ENCODE assay signal across 11 cellular contexts in genomic region chr18:55100817-55101457, GRCh38.
DNase-seq lines count a peak whose midpoint lies in the region; ATAC-seq and TF ChIP-seq lines count a peak whose summit lies in the region.
"Had no signal": no experiment of that assay in that cellular context is flagged by ENCODE, and none has a peak within 500 bp of the region (broad histone marks: within the 10 kb centered on the region; RNA-seq: fewer than 3 reads in every experiment).

No MANE protein-coding gene starts in this region.

- peak overlapping the region; percentile 57 for H3K27ac Mint-ChIP-seq in MCF 10A (ENCODE audit: low read depth, unreplicated experiment)

- DNase-seq in MCF 10A (ENCODE audit: unreplicated experiment) (peak; percentile 72), breast epithelium (ENCODE audit: low spot score in 2 of 2) (no peak), iris pigment epithelial cell (ENCODE audit: low read depth) (peak; percentile 79), SHP77 treated with DMSO at 0.1 percent for 48 hours (lab: John Stamatoyannopoulos, UW) (no peak), amniotic stem cell (lab: John Stamatoyannopoulos, UW) (no peak)
- DNase-seq: small intestine, tibial artery had no signal

- no peak for TF ChIP-seq POLR2A in breast epithelium (IDR thresholded peaks at IDR 0.05)

- no peak overlapping the region for H3K4me3 ChIP-seq in breast epithelium
- H3K4me3 ChIP-seq: cardiac muscle cell, tibial artery had no signal

- peaks cover 11% of the 10 kb centered on the region for H3K4me1 Mint-ChIP-seq in MCF 10A (ENCODE audit: insufficient read depth, unreplicated experiment)

- H3K4me1 ChIP-seq in breast epithelium = no peaks in the 10 kb centered on the region

- no peak overlapping the region for H3K27ac ChIP-seq in breast epithelium
- H3K27ac ChIP-seq: cardiac muscle cell, tibial artery had no signal

- H3K36me3 Mint-ChIP-seq in MCF 10A (ENCODE audit: insufficient read depth, unreplicated experiment) = no peaks in the 10 kb centered on the region

- no peaks in the 10 kb centered on the region for H3K9me3 ChIP-seq in breast epithelium
- H3K9me3 ChIP-seq: tibial artery had no signal

- intact Hi-C loops in MCF 10A (cut with micrococcal nuclease) (no loop called here), breast epithelium (cut with DNase I; ENCODE audit: low total_unique reads) (no loop called here)

- no TSS peak for BruUV-seq in MCF 10A (replicated peaks; lab: Mats Ljungman, UMichigan)

- H3K4me3 Mint-ChIP-seq in MCF 10A (ENCODE audit: unreplicated experiment) = no peak overlapping the region

- ATAC-seq in SK-N-SH treated with all-trans-retinoic acid at 6 μM for 48 hours (peak; percentile 57), HG03460 (IDR thresholded peaks at IDR 0.05; ENCODE audit: unreplicated experiment) (no peak), GM19452 (IDR thresholded peaks at IDR 0.05; ENCODE audit: unreplicated experiment) (no peak)

- H3K36me3 ChIP-seq in breast epithelium = no peaks in the 10 kb centered on the region
- H3K36me3 ChIP-seq: cardiac muscle cell, tibial artery had no signal

- H3K27me3 Mint-ChIP-seq in MCF 10A (ENCODE audit: insufficient read depth, unreplicated experiment) = no peaks in the 10 kb centered on the region

- H3K9me3 Mint-ChIP-seq in MCF 10A (ENCODE audit: unreplicated experiment) = no peaks in the 10 kb centered on the region

- POLR2A ChIA-PET in MCF 10A (lab: Yijun Ruan, JAX) = interaction anchor here (0.7 kb wide), 1 partner anchor 126 kb away, joined by 3 read pairs; no protein-coding TSS in a partner anchor

- no peaks in the 10 kb centered on the region for H3K27me3 ChIP-seq in breast epithelium
- H3K27me3 ChIP-seq: cardiac muscle cell, tibial artery had no signal

- CTCF ChIA-PET in MCF 10A (lab: Yijun Ruan, JAX) = interaction anchor here (0.7 kb wide), 3 partner anchors 14 to 587 kb away, joined by 3 to 5 read pairs (median 3); no protein-coding TSS in a partner anchor

- TF ChIP-seq CTCF in MCF 10A (IDR thresholded peaks at IDR 0.05; ENCODE audit: unreplicated experiment) (no peak), breast epithelium (IDR thresholded peaks at IDR 0.05) (no peak)

TF ChIP-seq in SK-N-SH treated with all-trans-retinoic acid at 6 μM for 48 hours, 23 proteins besides CTCF, POLR2A, EP300 and RAD21:
- peak; percentile 85 for TF ChIP-seq ISL1 (CRISPR knock-in tag; IDR thresholded peaks at IDR 0.05)
- TF ChIP-seq RARB (CRISPR knock-in tag; IDR thresholded peaks at IDR 0.05) = no peak
- TF ChIP-seq OSR1 (CRISPR knock-in tag; IDR thresholded peaks at IDR 0.05) = no peak
- TF ChIP-seq ZNF565 (CRISPR knock-in tag; conservative IDR thresholded peaks at IDR 0.05; ENCODE audit: low read depth) = no peak
- no peak for TF ChIP-seq ZFP30 (CRISPR knock-in tag; IDR thresholded peaks at IDR 0.05)
- TF ChIP-seq, protein P1, sequence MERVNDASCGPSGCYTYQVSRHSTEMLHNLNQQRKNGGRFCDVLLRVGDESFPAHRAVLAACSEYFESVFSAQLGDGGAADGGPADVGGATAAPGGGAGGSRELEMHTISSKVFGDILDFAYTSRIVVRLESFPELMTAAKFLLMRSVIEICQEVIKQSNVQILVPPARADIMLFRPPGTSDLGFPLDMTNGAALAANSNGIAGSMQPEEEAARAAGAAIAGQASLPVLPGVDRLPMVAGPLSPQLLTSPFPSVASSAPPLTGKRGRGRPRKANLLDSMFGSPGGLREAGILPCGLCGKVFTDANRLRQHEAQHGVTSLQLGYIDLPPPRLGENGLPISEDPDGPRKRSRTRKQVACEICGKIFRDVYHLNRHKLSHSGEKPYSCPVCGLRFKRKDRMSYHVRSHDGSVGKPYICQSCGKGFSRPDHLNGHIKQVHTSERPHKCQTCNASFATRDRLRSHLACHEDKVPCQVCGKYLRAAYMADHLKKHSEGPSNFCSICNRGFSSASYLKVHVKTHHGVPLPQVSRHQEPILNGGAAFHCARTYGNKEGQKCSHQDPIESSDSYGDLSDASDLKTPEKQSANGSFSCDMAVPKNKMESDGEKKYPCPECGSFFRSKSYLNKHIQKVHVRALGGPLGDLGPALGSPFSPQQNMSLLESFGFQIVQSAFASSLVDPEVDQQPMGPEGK (CRISPR knock-in tag; IDR thresholded peaks at IDR 0.05; ENCODE audit: borderline replicate concordance) = no peak
- TF ChIP-seq, protein P2, sequence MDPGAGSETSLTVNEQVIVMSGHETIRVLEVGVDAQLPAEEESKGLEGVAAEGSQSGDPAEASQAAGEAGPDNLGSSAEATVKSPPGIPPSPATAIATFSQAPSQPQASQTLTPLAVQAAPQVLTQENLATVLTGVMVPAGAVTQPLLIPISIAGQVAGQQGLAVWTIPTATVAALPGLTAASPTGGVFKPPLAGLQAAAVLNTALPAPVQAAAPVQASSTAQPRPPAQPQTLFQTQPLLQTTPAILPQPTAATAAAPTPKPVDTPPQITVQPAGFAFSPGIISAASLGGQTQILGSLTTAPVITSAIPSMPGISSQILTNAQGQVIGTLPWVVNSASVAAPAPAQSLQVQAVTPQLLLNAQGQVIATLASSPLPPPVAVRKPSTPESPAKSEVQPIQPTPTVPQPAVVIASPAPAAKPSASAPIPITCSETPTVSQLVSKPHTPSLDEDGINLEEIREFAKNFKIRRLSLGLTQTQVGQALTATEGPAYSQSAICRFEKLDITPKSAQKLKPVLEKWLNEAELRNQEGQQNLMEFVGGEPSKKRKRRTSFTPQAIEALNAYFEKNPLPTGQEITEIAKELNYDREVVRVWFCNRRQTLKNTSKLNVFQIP (CRISPR knock-in tag; IDR thresholded peaks at IDR 0.05; ENCODE audit: borderline replicate concordance, low read depth) = no peak

Comparison
In these comparisons a context has a peak if more than half of its experiments do, and no peak if none do; other contexts are left out.
1. DNase-seq: peak in MCF 10A (single experiment) and iris pigment epithelial cell (single experiment); none in breast epithelium (0 of 2), SHP77 treated with DMSO at 0.1 percent for 48 hours (single experiment) and amniotic stem cell (single experiment).